ENCODE assay signal across 26 cellular contexts in the genomic region with DNA sequence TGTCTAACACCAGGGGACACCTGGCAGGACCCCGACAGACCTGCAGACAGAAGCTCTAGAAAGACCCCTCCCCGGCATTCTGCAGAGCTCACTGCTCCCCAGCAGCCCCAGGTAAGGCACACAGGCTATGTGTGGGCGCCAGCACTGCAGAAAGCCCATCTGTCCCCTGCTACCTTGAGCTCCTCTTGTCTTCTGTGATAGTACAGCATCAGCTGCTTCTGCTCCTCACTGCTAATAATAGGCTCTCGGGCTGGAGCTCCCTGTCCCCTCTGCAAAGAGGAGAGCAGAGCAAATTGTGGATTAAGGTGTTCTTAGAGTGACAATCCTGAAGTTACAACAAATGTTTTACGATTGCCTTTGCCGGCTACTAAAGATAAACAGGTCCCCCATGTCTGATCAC. TPM values are rescaled to one million over a fixed set of nuclear protein-coding genes. Genes with fewer than 3 reads are reported as not detected.
DNase-seq lines count a peak whose midpoint lies in the region; ATAC-seq, FAIRE-seq and TF ChIP-seq lines count a peak whose summit lies in the region.
"Had no signal": no experiment of that assay in that cellular context is flagged by ENCODE, and none has a peak within 500 bp of the region (broad histone marks: within the 10 kb centered on the region; RNA-seq: fewer than 3 reads in every experiment).

No MANE protein-coding gene starts in this region.

- no peak overlapping the region for H2AFZ ChIP-seq in GM23338

- no peak overlapping the region for H3K4me2 ChIP-seq in GM23338
- H3K4me2 ChIP-seq: KMS-11 had no signal

- peaks cover 46% of the 10 kb centered on the region for H3K4me1 ChIP-seq in GM23338 (ENCODE audit: insufficient read depth)
- peaks cover 44% of the 10 kb centered on the region for H3K4me1 ChIP-seq in iPS-20b (ENCODE audit: insufficient read depth, low read length)
- H3K4me1 ChIP-seq in small intestine (ENCODE audit: control insufficient read depth in 2 of 2, insufficient read depth in 1 of 2, low read depth in 1 of 2, low read length in 1 of 2): no peaks in the 10 kb centered on the region

- peaks cover 87% of the 10 kb centered on the region for H3K36me3 Mint-ChIP-seq in GM23338 (ENCODE audit: low read depth)
- H3K36me3 Mint-ChIP-seq in chondrocyte (ENCODE audit: low read depth): peaks cover 26% of the 10 kb centered on the region

- no peak for FAIRE-seq in small intestine (lab: Jason Lieb, UNC)
- FAIRE-seq: GM19239 had no signal

- peaks cover 36% of the 10 kb centered on the region for H3F3A ChIP-seq in GM23338 (replicated peaks; ENCODE audit: low read depth)

- H3K9me3 ChIP-seq in iPS-20b (ENCODE audit: insufficient read depth, low read depth, low read length): no peaks in the 10 kb centered on the region
- H3K9me3 ChIP-seq in small intestine (ENCODE audit: control insufficient read depth, low read depth): no peaks in the 10 kb centered on the region

- peaks cover 13% of the 10 kb centered on the region for H4K20me1 ChIP-seq in GM23338 (replicated peaks; ENCODE audit: insufficient read depth)

- H3K4me3 ChIP-seq in GM23338 (no peak overlapping the region), iPS-20b (ENCODE audit: low read length) (peak overlapping the region; percentile 50; the same call in 1 of the 2 replicates), small intestine (ENCODE audit: low read depth in 1 of 2, low read length in 2 of 2) (no peak overlapping the region)

- DNase-seq in GM23338 (ENCODE audit: low spot score) (no peak), RWPE1 (ENCODE audit: low spot score) (no peak), chondrocyte (ENCODE audit: low spot score) (peak; percentile 58), small intestine (no peak), NCI-H128 (lab: John Stamatoyannopoulos, UW; ENCODE audit: unreplicated experiment) (no peak), NCI-H345 (lab: John Stamatoyannopoulos, UW) (no peak)
- DNase-seq: DMS153, DND-41, MM.1S, NCI-H1417 treated with DMSO at 0.1 percent for 48 hours, NCI-H1694 treated with DMSO at 0.1 percent for 48 hours, NCI-H2081, NCI-H2171 treated with DMSO at 0.1 percent for 48 hours, NCI-H446, NCI-H524 treated with DMSO at 0.1 percent for 48 hours, NCI-H774, SHP77 treated with DMSO at 0.1 percent for 48 hours had no signal

- H3K27ac ChIP-seq in GM23338 (ENCODE audit: low read depth): 0 out of 2 replicates have a peak overlapping the region, but pooled peaks have one; percentile 41
- peak overlapping the region; percentile 41; the same call in 1 of the 2 replicates for H3K27ac ChIP-seq in RWPE1
- no peak overlapping the region for H3K27ac ChIP-seq in iPS-20b (ENCODE audit: low read length)
- no peak overlapping the region for H3K27ac ChIP-seq in small intestine (ENCODE audit: low read depth in 1 of 2, low read length in 1 of 2)
- H3K27ac ChIP-seq: HL-60, KMS-11 had no signal

- no peak overlapping the region; the same call in 2 of the 3 replicates for H3K4me3 Mint-ChIP-seq in GM23338
- no peak overlapping the region for H3K4me3 Mint-ChIP-seq in chondrocyte (ENCODE audit: unreplicated experiment)
- H3K4me3 Mint-ChIP-seq: IgD-negative memory B cell had no signal

- H3K9ac ChIP-seq in iPS-20b (ENCODE audit: low read depth, low read length): peak overlapping the region; percentile 61; the same call in 1 of the 2 replicates
- H3K9ac ChIP-seq: KMS-11 had no signal

- peaks cover 68% of the 10 kb centered on the region for H3K4me1 Mint-ChIP-seq in GM23338
- peaks cover 3% of the 10 kb centered on the region for H3K4me1 Mint-ChIP-seq in chondrocyte (ENCODE audit: low read depth)

- H3K36me3 ChIP-seq in GM23338 (ENCODE audit: insufficient read depth) (peaks cover 32% of the 10 kb centered on the region), iPS-20b (ENCODE audit: insufficient read depth, low read depth, low read length) (peaks cover 81% of the 10 kb centered on the region), small intestine (ENCODE audit: control insufficient read depth in 2 of 2, insufficient read depth in 2 of 2, low read length in 2 of 2) (peaks cover 9 to 15% of the 10 kb centered on the region in 2 donors)

- H3K27ac Mint-ChIP-seq in GM23338 (peak overlapping the region; percentile 76), chondrocyte (ENCODE audit: unreplicated experiment) (no peak overlapping the region)
- H3K27ac Mint-ChIP-seq: IgD-negative memory B cell had no signal

- POLR2A ChIA-PET in RWPE1 (lab: Yijun Ruan, JAX; ENCODE audit: low non-redundant PET): no interaction called here

- ATAC-seq in GM23338 (no peak), GM21786 (IDR thresholded peaks at IDR 0.05; ENCODE audit: unreplicated experiment) (no peak)
- ATAC-seq: HCT116 had no signal

- H3K9me3 Mint-ChIP-seq in GM23338 (no peaks in the 10 kb centered on the region), chondrocyte (ENCODE audit: low read depth) (no peaks in the 10 kb centered on the region)
- H3K9me3 Mint-ChIP-seq: IgD-negative memory B cell had no signal

- H3K27me3 Mint-ChIP-seq in GM23338 (ENCODE audit: insufficient read depth, low read depth, poor library complexity): peaks cover 13% of the 10 kb centered on the region
- H3K27me3 Mint-ChIP-seq in chondrocyte (ENCODE audit: low read depth): no peaks in the 10 kb centered on the region
- H3K27me3 Mint-ChIP-seq: IgD-negative memory B cell had no signal

- H3K27me3 ChIP-seq in GM23338 (ENCODE audit: insufficient read depth) (no peaks in the 10 kb centered on the region), iPS-20b (ENCODE audit: insufficient read depth, low read length) (no peaks in the 10 kb centered on the region), small intestine (ENCODE audit: control insufficient read depth in 2 of 2, insufficient read depth in 2 of 2, low read length in 2 of 2) (no peaks in the 10 kb centered on the region)

- WGBS in small intestine, 3 donors: 93 to 97% (median 95%) methylated on average over 6 of the region's 6 CpGs

- no peaks in the 10 kb centered on the region; the same call in 1 of the 2 replicates for H3K79me2 ChIP-seq in GM23338 (replicated peaks; ENCODE audit: insufficient read depth)

- H3K9me2 ChIP-seq in GM23338 (ENCODE audit: insufficient read depth): no peaks in the 10 kb centered on the region

- CTCF ChIA-PET in RWPE1 (lab: Yijun Ruan, JAX): interaction anchor here (1.0 to 2.0 kb wide), 5 partner anchors 8 to 821 kb away, joined by 3 to 14 read pairs (median 5); partner anchors contain the start of genes CFAP298 and MIS18A

- no peak for TF ChIP-seq CTCF in GM23338 (conservative IDR thresholded peaks at IDR 0.05; ENCODE audit: low read depth in 2 of 2)
- TF ChIP-seq CTCF in RWPE1 (conservative IDR thresholded peaks at IDR 0.05; ENCODE audit: low read depth): no peak
- no peak for TF ChIP-seq CTCF in chondrocyte (IDR thresholded peaks at IDR 0.05)

TF ChIP-seq in GM23338, 12 proteins besides CTCF, POLR2A, EP300 and RAD21:
- TF ChIP-seq STAT1 (IDR thresholded peaks at IDR 0.05; ENCODE audit: unreplicated experiment) (no peak), EZH2 (IDR thresholded peaks at IDR 0.05; ENCODE audit: low read depth, unreplicated experiment) (no peak), POLR2AphosphoS5 (IDR thresholded peaks at IDR 0.05; ENCODE audit: low read depth) (no peak), ETS1 (IDR thresholded peaks at IDR 0.05) (no peak), CREB1 (CRISPR knock-in tag; IDR thresholded peaks at IDR 0.05; ENCODE audit: low read depth) (no peak), JUNB (IDR thresholded peaks at IDR 0.05; ENCODE audit: unreplicated experiment) (no peak), EZH2phosphoT487 (IDR thresholded peaks at IDR 0.05; ENCODE audit: unreplicated experiment) (no peak), NANOG (IDR thresholded peaks at IDR 0.05; ENCODE audit: borderline replicate concordance) (no peak)
- TF ChIP-seq, protein P1, sequence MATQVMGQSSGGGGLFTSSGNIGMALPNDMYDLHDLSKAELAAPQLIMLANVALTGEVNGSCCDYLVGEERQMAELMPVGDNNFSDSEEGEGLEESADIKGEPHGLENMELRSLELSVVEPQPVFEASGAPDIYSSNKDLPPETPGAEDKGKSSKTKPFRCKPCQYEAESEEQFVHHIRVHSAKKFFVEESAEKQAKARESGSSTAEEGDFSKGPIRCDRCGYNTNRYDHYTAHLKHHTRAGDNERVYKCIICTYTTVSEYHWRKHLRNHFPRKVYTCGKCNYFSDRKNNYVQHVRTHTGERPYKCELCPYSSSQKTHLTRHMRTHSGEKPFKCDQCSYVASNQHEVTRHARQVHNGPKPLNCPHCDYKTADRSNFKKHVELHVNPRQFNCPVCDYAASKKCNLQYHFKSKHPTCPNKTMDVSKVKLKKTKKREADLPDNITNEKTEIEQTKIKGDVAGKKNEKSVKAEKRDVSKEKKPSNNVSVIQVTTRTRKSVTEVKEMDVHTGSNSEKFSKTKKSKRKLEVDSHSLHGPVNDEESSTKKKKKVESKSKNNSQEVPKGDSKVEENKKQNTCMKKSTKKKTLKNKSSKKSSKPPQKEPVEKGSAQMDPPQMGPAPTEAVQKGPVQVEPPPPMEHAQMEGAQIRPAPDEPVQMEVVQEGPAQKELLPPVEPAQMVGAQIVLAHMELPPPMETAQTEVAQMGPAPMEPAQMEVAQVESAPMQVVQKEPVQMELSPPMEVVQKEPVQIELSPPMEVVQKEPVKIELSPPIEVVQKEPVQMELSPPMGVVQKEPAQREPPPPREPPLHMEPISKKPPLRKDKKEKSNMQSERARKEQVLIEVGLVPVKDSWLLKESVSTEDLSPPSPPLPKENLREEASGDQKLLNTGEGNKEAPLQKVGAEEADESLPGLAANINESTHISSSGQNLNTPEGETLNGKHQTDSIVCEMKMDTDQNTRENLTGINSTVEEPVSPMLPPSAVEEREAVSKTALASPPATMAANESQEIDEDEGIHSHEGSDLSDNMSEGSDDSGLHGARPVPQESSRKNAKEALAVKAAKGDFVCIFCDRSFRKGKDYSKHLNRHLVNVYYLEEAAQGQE (IDR thresholded peaks at IDR 0.05; ENCODE audit: unreplicated experiment): no peak

RNA-seq across cellular contexts. Expression of gene CFAP298, which starts 10.1 kb away (rescaled TPM):
- 37.8 and 46.6 TPM in 2 replicates for total RNA-seq in GM23338 (2014; rRNA removed; shearing (Covaris generic))
- polyA plus RNA-seq in GM23338 (2016; fragmentation: Nextera tagmentation; extraction: Ambion mirVana) (152 and 157 TPM in 2 replicates), small intestine (10 to 100 TPM; 29.5 to 42.3 (median 32.2) TPM)
- total RNA-seq in chondrocyte: 23.4 to 28.0 TPM (median 25.3 TPM) in 3 replicates

RNA-seq across cellular contexts. Expression of gene TCP10L, which starts 16.8 kb away (rescaled TPM):
- total RNA-seq in GM23338 (2014; rRNA removed; shearing (Covaris generic)): 0.10 and 0.12 TPM in 2 replicates
- polyA plus RNA-seq in GM23338 (2016; fragmentation: Nextera tagmentation; extraction: Ambion mirVana): 0.65 and 1.5 TPM in 2 replicates
- total RNA-seq in chondrocyte: 0.31 to 0.70 TPM (median 0.40 TPM) in 3 replicates
- polyA plus RNA-seq in small intestine: under 1 TPM in 1 of 3 donors, not detected in 2; 0.36 TPM
- total RNA-seq: A172 had no signal
- polyA plus RNA-seq: BJ had no signal

Comparison
In these comparisons a context has a peak if more than half of its experiments do, and no peak if none do; other contexts are left out.
1. H3K27ac ChIP-seq: peak in GM23338 (single experiment) and RWPE1 (single experiment); none in iPS-20b (single experiment) and small intestine (0 of 2).